Comparison of ENCODE assay signal across 17 cellular contexts in genomic region chr16:89691231-89691985, GRCh38. TPM values are rescaled to one million over a fixed set of nuclear protein-coding genes. Genes with fewer than 3 reads are reported as not detected.
A peak's percentile ranks its signal among the peaks of the same experiment; 100 is the strongest.
DNase-seq lines count a peak whose midpoint lies in the region; TF ChIP-seq lines count a peak whose summit lies in the region.
"Had no signal": no experiment of that assay in that cellular context is flagged by ENCODE, and none has a peak within 500 bp of the region (broad histone marks: within the 10 kb centered on the region; RNA-seq: fewer than 3 reads in every experiment).

No MANE protein-coding gene starts in this region.

- no peak for TF ChIP-seq CTCF in 22Rv1 (IDR thresholded peaks at IDR 0.05)
- no peak for TF ChIP-seq CTCF in neural crest cell (conservative IDR thresholded peaks at IDR 0.05)

- H3K9me3 Mint-ChIP-seq in neural crest cell, result no peaks in the 10 kb centered on the region

- H3K27ac ChIP-seq in 22Rv1, result peak overlapping the region; percentile 98
- H3K27ac ChIP-seq: RWPE1 had no signal

- peaks cover 2% of the 10 kb centered on the region for H3K27me3 Mint-ChIP-seq in neural crest cell (ENCODE audit: low read depth)

- H3K27ac Mint-ChIP-seq in neural crest cell (ENCODE audit: unreplicated experiment), result no peak overlapping the region

- H3K4me1 Mint-ChIP-seq in neural crest cell, result peaks cover 10% of the 10 kb centered on the region

- peak overlapping the region; percentile 47 for H3K4me3 Mint-ChIP-seq in neural crest cell

- peaks cover 12% of the 10 kb centered on the region for H3K36me3 Mint-ChIP-seq in neural crest cell (ENCODE audit: low read depth)

- peak; percentile 13 for DNase-seq in activated T-cell treated with anti-CD3 and anti-CD28 coated beads, Interleukin-2, amount 50 U/mL, for 1 hour
- no peak for DNase-seq in activated T-cell treated with anti-CD3 and anti-CD28 coated beads, Interleukin-2, amount 50 U/mL, for 48 hours
- DNase-seq in HuH-7.5 (ENCODE audit: low spot score), result peak; percentile 18
- DNase-seq in neural crest cell (ENCODE audit: low read depth, low spot score), result no peak
- no peak for DNase-seq in GM19238 (ENCODE audit: insufficient read length, low spot score)
- no peak for DNase-seq in NCI-H1092 treated with DMSO at 0.1 percent for 48 hours (lab: John Stamatoyannopoulos, UW)
- DNase-seq: DMS53, GF-D8, KG1, NCI-H1092, NCI-H1436 treated with DMSO at 0.1 percent for 48 hours, NCI-H2029, NCI-H2227 treated with DMSO at 0.1 percent for 48 hours, NCI-H510A treated with DMSO at 0.1 percent for 48 hours, NCI-H748 treated with DMSO at 0.1 percent for 48 hours had no signal

RNA-seq across cellular contexts. Expression of gene CDK10, which starts 4.9 kb away (rescaled TPM):
- total RNA-seq in neural crest cell, result 127 and 131 TPM in 2 replicates

RNA-seq across cellular contexts. Expression of gene SPATA2L, which starts 10.1 kb away (rescaled TPM):
- total RNA-seq in neural crest cell, result 8.6 and 10.6 TPM in 2 replicates

RNA-seq across cellular contexts. Expression of gene VPS9D1, which starts 29.3 kb away (rescaled TPM):
- total RNA-seq in neural crest cell, result 18.0 and 20.2 TPM in 2 replicates

RNA-seq across cellular contexts. Expression of gene ZNF276, which starts 29.9 kb away (rescaled TPM):
- total RNA-seq in neural crest cell, result 31.6 and 32.9 TPM in 2 replicates

RNA-seq across cellular contexts. Expression of gene SPATA33, which starts 33.8 kb away (rescaled TPM):
- 41.7 and 42.6 TPM in 2 replicates for total RNA-seq in neural crest cell

Comparison
In these comparisons a context has a peak if more than half of its experiments do, and no peak if none do; other contexts are left out.
1. DNase-seq: peak in activated T-cell treated with anti-CD3 and anti-CD28 coated beads, Interleukin-2, amount 50 U/mL, for 1 hour (single experiment) and HuH-7.5 (single experiment); none in activated T-cell treated with anti-CD3 and anti-CD28 coated beads, Interleukin-2, amount 50 U/mL, for 48 hours (0 of 2), neural crest cell (single experiment), GM19238 (single experiment) and NCI-H1092 treated with DMSO at 0.1 percent for 48 hours (single experiment).